Comparison of ENCODE assay signal across 14 cellular contexts in genomic region chr9:123327697-123328100, GRCh38. TPM values are rescaled to one million over a fixed set of nuclear protein-coding genes. Genes with fewer than 3 reads are reported as not detected.
DNase-seq lines count a peak whose midpoint lies in the region; ATAC-seq and TF ChIP-seq lines count a peak whose summit lies in the region.
"Had no signal": no experiment of that assay in that cellular context is flagged by ENCODE, and none has a peak within 500 bp of the region (broad histone marks: within the 10 kb centered on the region; RNA-seq: fewer than 3 reads in every experiment).

No MANE protein-coding gene starts in this region.

- CTCF ChIA-PET in WTC11 (lab: Charles Lee): interaction anchor here (3.7 kb wide), 1 partner anchor 22 kb away, joined by 16 read pairs; no protein-coding TSS in a partner anchor

- intact Hi-C loops in lower lobe of right lung (cut with DNase I): no loop called here

- H3K36me3 Mint-ChIP-seq in WTC11: no peaks in the 10 kb centered on the region
- H3K36me3 Mint-ChIP-seq: brain had no signal

- peak overlapping the region; percentile 14; the same call in 1 of the 2 replicates for H3K27ac Mint-ChIP-seq in WTC11
- H3K27ac Mint-ChIP-seq: activated CD4-positive, alpha-beta T cell treated with anti-CD3 and anti-CD28 coated beads, Interleukin-2, amount 10 ng/mL, durations not matched to agents 24 days and 14 days had no signal

- TF ChIP-seq CTCF in WTC11 (IDR thresholded peaks at IDR 0.05) (no peak), lower lobe of right lung (IDR thresholded peaks at IDR 0.05) (no peak), suprapubic skin (IDR thresholded peaks at IDR 0.05) (no peak)

- WGBS in suprapubic skin: 66% methylated on average over 3 of the region's 8 CpGs

- POLR2A ChIA-PET in WTC11 (lab: Charles Lee): interaction anchor here (0.6 to 1.0 kb wide), 3 partner anchors 52 to 1852 kb away, joined by 3 to 7 read pairs (median 3); no protein-coding TSS in a partner anchor

- no peak for TF ChIP-seq EP300 in suprapubic skin (IDR thresholded peaks at IDR 0.05)

- H3K9me3 ChIP-seq in lower lobe of right lung: no peaks in the 10 kb centered on the region
- H3K9me3 ChIP-seq in suprapubic skin: no peaks in the 10 kb centered on the region

- ATAC-seq in WTC11: no peak; the same call in 1 of the 2 replicates
- peak; percentile 82 to 91 for ATAC-seq in lower lobe of right lung
- ATAC-seq: sciatic nerve had no signal

- H3K27ac ChIP-seq in lower lobe of right lung (peak overlapping the region; percentile 66), suprapubic skin (peak overlapping the region; percentile 79)

- H3K9me3 Mint-ChIP-seq in WTC11: no peaks in the 10 kb centered on the region
- H3K9me3 Mint-ChIP-seq: activated CD4-positive, alpha-beta T cell treated with anti-CD3 and anti-CD28 coated beads, Interleukin-2, amount 10 ng/mL, durations not matched to agents 24 days and 14 days; brain had no signal

- no peak overlapping the region for H3K4me3 Mint-ChIP-seq in WTC11
- H3K4me3 Mint-ChIP-seq: activated CD4-positive, alpha-beta T cell treated with anti-CD3 and anti-CD28 coated beads, Interleukin-2, amount 10 ng/mL, durations not matched to agents 24 days and 14 days; brain had no signal

- H3K36me3 ChIP-seq in lower lobe of right lung (no peaks in the 10 kb centered on the region), suprapubic skin (no peaks in the 10 kb centered on the region)

- no peak for TF ChIP-seq POLR2A in suprapubic skin (IDR thresholded peaks at IDR 0.05)

- H3K27me3 ChIP-seq in lower lobe of right lung (ENCODE audit: low read depth) (no peaks in the 10 kb centered on the region), suprapubic skin (no peaks in the 10 kb centered on the region)

- peaks cover 23% of the 10 kb centered on the region for H3K4me1 Mint-ChIP-seq in WTC11

- H3K4me3 ChIP-seq in lower lobe of right lung (no peak overlapping the region), suprapubic skin (no peak overlapping the region)

- H3K4me1 ChIP-seq in lower lobe of right lung (peaks cover 25% of the 10 kb centered on the region), suprapubic skin (peaks cover 20% of the 10 kb centered on the region)

- H3K27me3 Mint-ChIP-seq in WTC11 (ENCODE audit: low read depth): no peaks in the 10 kb centered on the region; the same call in 1 of the 2 replicates
- H3K27me3 Mint-ChIP-seq: activated CD4-positive, alpha-beta T cell treated with anti-CD3 and anti-CD28 coated beads, Interleukin-2, amount 10 ng/mL, durations not matched to agents 24 days and 14 days had no signal

- DNase-seq in HT-29 (ENCODE audit: low spot score): peak; percentile 94
- DNase-seq in WTC11 (ENCODE audit: low spot score): no peak
- peak; percentile 79 for DNase-seq in lower lobe of right lung
- no peak for DNase-seq in suprapubic skin (ENCODE audit: low spot score in 2 of 2)
- no peak for DNase-seq in SHP77 (lab: John Stamatoyannopoulos, UW)
- DNase-seq in GDM1 (lab: John Stamatoyannopoulos, UW): no peak
- DNase-seq in T1000 (lab: John Stamatoyannopoulos, UW): no peak
- DNase-seq: activated CD4-positive, alpha-beta T cell treated with anti-CD3 and anti-CD28 coated beads, Interleukin-2, amount 10 ng/mL, durations not matched to agents 24 days and 14 days; H7; hypothalamus; midbrain; NK-92 treated with Interleukin-12 subunit alpha and Interleukin-12 subunit beta, amount 100 ng/mL, for 24 hours had no signal

TF ChIP-seq in WTC11, 78 proteins besides CTCF, POLR2A, EP300 and RAD21:
- TF ChIP-seq PRDM15 (CRISPR knock-in tag; IDR thresholded peaks at IDR 0.05) (no peak), MAX (CRISPR knock-in tag; IDR thresholded peaks at IDR 0.05) (no peak), NR3C1 (CRISPR knock-in tag; conservative IDR thresholded peaks at IDR 0.05; ENCODE audit: low read depth) (no peak), ZNF263 (CRISPR knock-in tag; IDR thresholded peaks at IDR 0.05; ENCODE audit: low read depth) (no peak), OVOL2 (CRISPR knock-in tag; IDR thresholded peaks at IDR 0.05; ENCODE audit: borderline replicate concordance) (no peak), GABPB1 (CRISPR knock-in tag; IDR thresholded peaks at IDR 0.05) (no peak), JAZF1 (CRISPR knock-in tag; IDR thresholded peaks at IDR 0.05) (no peak), NFE2L1 (CRISPR knock-in tag; IDR thresholded peaks at IDR 0.05) (no peak), TEAD1 (CRISPR knock-in tag; IDR thresholded peaks at IDR 0.05) (no peak), PRRX2 (CRISPR knock-in tag; IDR thresholded peaks at IDR 0.05) (no peak)

RNA-seq across cellular contexts. Expression of gene CRB2, which starts 28.3 kb away (rescaled TPM):
- total RNA-seq in HT-29 (2014; rRNA removed; shearing (Covaris generic)): 0.78 and 0.94 TPM in 2 replicates
- 1.8 to 3.5 TPM (median 2.4 TPM) in 3 replicates for total RNA-seq in WTC11 (2021)
- total RNA-seq in lower lobe of right lung: not detected
- total RNA-seq in suprapubic skin: not detected
- total RNA-seq: activated CD4-positive, alpha-beta T cell treated with anti-CD3 and anti-CD28 coated beads, Interleukin-2, amount 10 ng/mL, durations not matched to agents 24 days and 14 days had no signal

RNA-seq across cellular contexts. Expression of gene STRBP, which starts 59.3 kb away (rescaled TPM):
- total RNA-seq in HT-29 (2014; rRNA removed; shearing (Covaris generic)): 18.4 and 19.9 TPM in 2 replicates
- 90.9 to 102 TPM (median 96.3 TPM) in 3 replicates for total RNA-seq in WTC11 (2021)
- 23.7 TPM for total RNA-seq in lower lobe of right lung
- 10 to 100 TPM; 10.6 to 18.4 (median 14.5) TPM for total RNA-seq in suprapubic skin

Comparison
In these comparisons a context has a peak if more than half of its experiments do, and no peak if none do; other contexts are left out.
1. DNase-seq: peak in HT-29 (single experiment) and lower lobe of right lung (single experiment); none in WTC11 (single experiment), suprapubic skin (0 of 2), SHP77 (0 of 2), GDM1 (single experiment) and T1000 (single experiment).